10 cellular contexts compared by ENCODE assay signal in genomic region chr7:131249003-131249402, GRCh38.
A peak's percentile ranks its signal among the peaks of the same experiment; 100 is the strongest.
DNase-seq lines count a peak whose midpoint lies in the region; ATAC-seq and TF ChIP-seq lines count a peak whose summit lies in the region.
"Had no signal": no experiment of that assay in that cellular context is flagged by ENCODE, and none has a peak within 500 bp of the region (broad histone marks: within the 10 kb centered on the region; RNA-seq: fewer than 3 reads in every experiment).

No MANE protein-coding gene starts in this region.

- DNase-seq in ELF-1 (ENCODE audit: low read depth, low spot score) (peak; percentile 31), SW480 (ENCODE audit: low spot score) (peak; percentile 25), renal cortical epithelial cell (ENCODE audit: low read depth) (peak; percentile 98), SIG-M5 treated with dmso at 0.1 percent for 504 hours (lab: John Stamatoyannopoulos, UW; ENCODE audit: unreplicated experiment) (no peak), NCI-H524 (lab: John Stamatoyannopoulos, UW) (no peak)
- no peak for DNase-seq in stimulated activated naive CD8-positive, alpha-beta T cell treated with anti-CD3 and anti-CD28 coated beads, Interleukin-15, Interleukin-2, amounts not matched to agents 100 U/mL and 50 U/mL, for 24 hours
- DNase-seq: MV-4-11, WERI-Rb-1 had no signal

- peaks cover 0 to 8% (median 7%) of the 10 kb centered on the region in 3 donors for H3K4me1 ChIP-seq in gastroesophageal sphincter

- no peak overlapping the region for H3K4me3 ChIP-seq in gastroesophageal sphincter

- no peaks in the 10 kb centered on the region for H3K36me3 ChIP-seq in gastroesophageal sphincter
- H3K36me3 ChIP-seq: WERI-Rb-1 had no signal

- H3K27ac ChIP-seq in gastroesophageal sphincter, result peak overlapping the region in 3 of 4 donors; percentile 9 to 53 (median 44)
- H3K27ac ChIP-seq: WERI-Rb-1 had no signal

- no peak for TF ChIP-seq EP300 in gastroesophageal sphincter (IDR thresholded peaks at IDR 0.05)

- peaks cover 3% of the 10 kb centered on the region for H3K27me3 ChIP-seq in gastroesophageal sphincter

- H3K9me3 ChIP-seq in gastroesophageal sphincter, result peaks cover 0 to 11% (median 0%) of the 10 kb centered on the region in 3 donors

- WGBS in gastroesophageal sphincter (ENCODE audit: low coverage in 1 of 2), 2 donors, result 0% methylated on average over 1 of the region's 1 CpG; no CpG with 5 or more reads in 1 of the 2 donors

- TF ChIP-seq CTCF in gastroesophageal sphincter (IDR thresholded peaks at IDR 0.05), result no peak

- TF ChIP-seq POLR2A in gastroesophageal sphincter (IDR thresholded peaks at IDR 0.05), result no peak

- ATAC-seq in gastroesophageal sphincter, result peak; percentile 98
- ATAC-seq in HG02870 (IDR thresholded peaks at IDR 0.05; ENCODE audit: unreplicated experiment), result no peak
- ATAC-seq in stimulated activated naive CD8-positive, alpha-beta T cell treated with anti-CD3 and anti-CD28 coated beads, Interleukin-15, Interleukin-2, amounts not matched to agents 100 U/mL and 50 U/mL, for 24 hours, result no peak

Comparison
In these comparisons a context has a peak if more than half of its experiments do, and no peak if none do; other contexts are left out.
1. DNase-seq: peak in ELF-1 (single experiment), SW480 (single experiment) and renal cortical epithelial cell (single experiment); none in SIG-M5 treated with dmso at 0.1 percent for 504 hours (single experiment), stimulated activated naive CD8-positive, alpha-beta T cell treated with anti-CD3 and anti-CD28 coated beads, Interleukin-15, Interleukin-2, amounts not matched to agents 100 U/mL and 50 U/mL, for 24 hours (single experiment) and NCI-H524 (0 of 2).